In genomic region chr5:40619406-40619805, GRCh38 we compare ENCODE assay signal across 29 cellular contexts.
DNase-seq lines count a peak whose midpoint lies in the region; ATAC-seq and TF ChIP-seq lines count a peak whose summit lies in the region.
"Had no signal": no experiment of that assay in that cellular context is flagged by ENCODE, and none has a peak within 500 bp of the region (broad histone marks: within the 10 kb centered on the region; RNA-seq: fewer than 3 reads in every experiment).

No MANE protein-coding gene starts in this region.

- no peaks in the 10 kb centered on the region for H3K36me3 ChIP-seq in brain microvascular endothelial cell (replicated peaks)
- H3K36me3 ChIP-seq: ascending aorta, heart left ventricle, ovary, right atrium auricular region, stomach, transverse colon had no signal

- TF ChIP-seq CTCF in HFFc6 (IDR thresholded peaks at IDR 0.05) (no peak), brain microvascular endothelial cell (IDR thresholded peaks at IDR 0.05; ENCODE audit: low read depth, low read length, missing control alignments) (no peak), nephron progenitor cell (IDR thresholded peaks at IDR 0.05) (no peak)

- H3K27me3 Mint-ChIP-seq in HFFc6 (ENCODE audit: insufficient read depth) (no peaks in the 10 kb centered on the region), nephron progenitor cell (ENCODE audit: low read depth, poor library complexity) (peaks cover 5% of the 10 kb centered on the region)
- H3K27me3 Mint-ChIP-seq: activated naive CD8-positive, alpha-beta T cell; naive thymus-derived CD8-positive, alpha-beta T cell had no signal

- peak; percentile 27 for DNase-seq in HFFc6
- DNase-seq in NCI-H226: peak; percentile 3
- peak; percentile 14 for DNase-seq in brain microvascular endothelial cell
- no peak for DNase-seq in nephron progenitor cell
- no peak for DNase-seq in stimulated activated naive CD8-positive, alpha-beta T cell treated with anti-CD3 and anti-CD28 coated beads, Interleukin-15, Interleukin-2, amounts not matched to agents 100 U/mL and 50 U/mL, for 24 hours
- no peak for DNase-seq in stimulated activated CD4-positive, alpha-beta T cell treated with anti-CD3 and anti-CD28 coated beads, Interleukin-1b, Interleukin-23, amount 100 ng/mL, for 48 hours
- no peak for DNase-seq in stimulated activated effector memory CD8-positive, alpha-beta T cell treated with anti-CD3 and anti-CD28 coated beads, Interleukin-12 subunit alpha, Interleukin-12 subunit beta, amount 100 ng/mL, for 72 hours (ENCODE audit: low spot score in 2 of 2)
- DNase-seq: activated CD4-positive, alpha-beta T cell treated with anti-CD3 and anti-CD28 coated beads, Interleukin-2, amount 50 U/mL, for 4 hours; activated CD4-positive, CD25-positive, alpha-beta regulatory T cell; activated CD8-positive, alpha-beta memory T cell treated with anti-CD3 and anti-CD28 coated beads, Interleukin-2, amount 50 U/mL, for 48 hours; C1 segment of cervical spinal cord; central memory CD4-positive, alpha-beta T cell; heart left ventricle; KG1; midbrain; naive thymus-derived CD8-positive, alpha-beta T cell; NCI-H1105; NCI-H2029; NCI-H69; ovary; stomach; T1000; transverse colon had no signal

- in situ Hi-C loops in brain microvascular endothelial cell (cut with HindIII; ENCODE audit: low pct_ligation_motif_present, low sequenced_read_pairs): no loop called here

- no peaks in the 10 kb centered on the region for H3K36me3 Mint-ChIP-seq in HFFc6 (ENCODE audit: low read depth)
- H3K36me3 Mint-ChIP-seq in nephron progenitor cell (ENCODE audit: low read depth): no peaks in the 10 kb centered on the region
- H3K36me3 Mint-ChIP-seq in stimulated activated effector memory CD8-positive, alpha-beta T cell treated with anti-CD3 and anti-CD28 coated beads, Interleukin-12 subunit alpha, Interleukin-12 subunit beta, amount 100 ng/mL, for 72 hours: no peaks in the 10 kb centered on the region
- H3K36me3 Mint-ChIP-seq: activated naive CD8-positive, alpha-beta T cell; naive thymus-derived CD8-positive, alpha-beta T cell had no signal

- ATAC-seq in stimulated activated naive CD8-positive, alpha-beta T cell treated with anti-CD3 and anti-CD28 coated beads, Interleukin-15, Interleukin-2, amounts not matched to agents 100 U/mL and 50 U/mL, for 24 hours: no peak
- ATAC-seq in HG03571 (IDR thresholded peaks at IDR 0.05; ENCODE audit: unreplicated experiment): no peak
- no peak for ATAC-seq in stimulated activated effector memory CD8-positive, alpha-beta T cell treated with anti-CD3 and anti-CD28 coated beads, Interleukin-12 subunit alpha, Interleukin-12 subunit beta, amount 100 ng/mL, for 72 hours
- ATAC-seq: heart left ventricle; left lobe of liver; naive thymus-derived CD8-positive, alpha-beta T cell had no signal

- H3K27me3 ChIP-seq in brain microvascular endothelial cell (replicated peaks): no peaks in the 10 kb centered on the region
- H3K27me3 ChIP-seq: ascending aorta, heart left ventricle, ovary, right atrium auricular region, stomach, transverse colon had no signal

- H3K4me3 Mint-ChIP-seq in HFFc6 (peak overlapping the region; percentile 73), nephron progenitor cell (peak overlapping the region; percentile 47)
- no peak overlapping the region for H3K4me3 Mint-ChIP-seq in stimulated activated effector memory CD8-positive, alpha-beta T cell treated with anti-CD3 and anti-CD28 coated beads, Interleukin-12 subunit alpha, Interleukin-12 subunit beta, amount 100 ng/mL, for 72 hours
- H3K4me3 Mint-ChIP-seq: activated naive CD8-positive, alpha-beta T cell; naive thymus-derived CD8-positive, alpha-beta T cell had no signal

- H3K4me1 Mint-ChIP-seq in HFFc6 (ENCODE audit: low read depth) (peaks cover 77% of the 10 kb centered on the region), nephron progenitor cell (peaks cover 24% of the 10 kb centered on the region)
- H3K4me1 Mint-ChIP-seq in stimulated activated effector memory CD8-positive, alpha-beta T cell treated with anti-CD3 and anti-CD28 coated beads, Interleukin-12 subunit alpha, Interleukin-12 subunit beta, amount 100 ng/mL, for 72 hours: peaks cover 29% of the 10 kb centered on the region

- H3K9me3 Mint-ChIP-seq in HFFc6 (no peaks in the 10 kb centered on the region), nephron progenitor cell (no peaks in the 10 kb centered on the region)
- H3K9me3 Mint-ChIP-seq in stimulated activated effector memory CD8-positive, alpha-beta T cell treated with anti-CD3 and anti-CD28 coated beads, Interleukin-12 subunit alpha, Interleukin-12 subunit beta, amount 100 ng/mL, for 72 hours: no peaks in the 10 kb centered on the region
- H3K9me3 Mint-ChIP-seq: activated T-helper 2 cell treated with anti-CD3 and anti-CD28 coated beads, Interferon-gamma antibody, Interleukin-2, Interleukin-4, amounts not matched to agents 10 μg/mL and 5 μg/mL and 100 μg/mL, durations not matched to agents 14 hours and 24 hours and 36 hours had no signal

- H3K4me3 ChIP-seq in brain microvascular endothelial cell (ENCODE audit: low read depth, low read length): no peak overlapping the region
- H3K4me3 ChIP-seq: ascending aorta, heart left ventricle, ovary, right atrium auricular region, stomach, transverse colon had no signal

- H3K27ac ChIP-seq in brain microvascular endothelial cell: no peak overlapping the region
- H3K27ac ChIP-seq: ascending aorta, heart left ventricle, ovary, right atrium auricular region, stomach, transverse colon had no signal

- H3K27ac Mint-ChIP-seq in HFFc6: peak overlapping the region; percentile 52
- no peak overlapping the region for H3K27ac Mint-ChIP-seq in nephron progenitor cell
- no peak overlapping the region for H3K27ac Mint-ChIP-seq in stimulated activated effector memory CD8-positive, alpha-beta T cell treated with anti-CD3 and anti-CD28 coated beads, Interleukin-12 subunit alpha, Interleukin-12 subunit beta, amount 100 ng/mL, for 72 hours
- H3K27ac Mint-ChIP-seq: activated naive CD8-positive, alpha-beta T cell; activated T-helper 2 cell treated with anti-CD3 and anti-CD28 coated beads, Interferon-gamma antibody, Interleukin-2, Interleukin-4, amounts not matched to agents 10 μg/mL and 5 μg/mL and 100 μg/mL, durations not matched to agents 14 hours and 24 hours and 36 hours had no signal

Comparison
In these comparisons a context has a peak if more than half of its experiments do, and no peak if none do; other contexts are left out.
1. DNase-seq: peak in HFFc6 (single experiment), NCI-H226 (single experiment) and brain microvascular endothelial cell (single experiment); none in nephron progenitor cell (single experiment), stimulated activated naive CD8-positive, alpha-beta T cell treated with anti-CD3 and anti-CD28 coated beads, Interleukin-15, Interleukin-2, amounts not matched to agents 100 U/mL and 50 U/mL, for 24 hours (single experiment), stimulated activated CD4-positive, alpha-beta T cell treated with anti-CD3 and anti-CD28 coated beads, Interleukin-1b, Interleukin-23, amount 100 ng/mL, for 48 hours (single experiment) and stimulated activated effector memory CD8-positive, alpha-beta T cell treated with anti-CD3 and anti-CD28 coated beads, Interleukin-12 subunit alpha, Interleukin-12 subunit beta, amount 100 ng/mL, for 72 hours (0 of 2).